8 cellular contexts compared by ENCODE assay signal in genomic region chr12:23204933-23205778, GRCh38.
DNase-seq lines count a peak whose midpoint lies in the region; ATAC-seq and TF ChIP-seq lines count a peak whose summit lies in the region.

No MANE protein-coding gene starts in this region.

- no peaks in the 10 kb centered on the region for H3K4me1 ChIP-seq in adipocyte (ENCODE audit: control insufficient read depth, insufficient read depth, low read length)
- H3K4me1 ChIP-seq in left ventricle myocardium inferior = no peaks in the 10 kb centered on the region
- H3K4me1 ChIP-seq in gastrocnemius medialis = no peaks in the 10 kb centered on the region

- ATAC-seq in GM18907 (IDR thresholded peaks at IDR 0.05; ENCODE audit: unreplicated experiment) (peak; percentile 96), HG03039 (IDR thresholded peaks at IDR 0.05; ENCODE audit: unreplicated experiment) (peak; percentile 97), gastrocnemius medialis (peak in 1 of 2 donors; percentile 49)

- no peaks in the 10 kb centered on the region for H3K36me3 ChIP-seq in adipocyte (ENCODE audit: control insufficient read depth, insufficient read depth, low read length, severe bottlenecking)
- no peaks in the 10 kb centered on the region for H3K36me3 ChIP-seq in left ventricle myocardium inferior
- no peaks in the 10 kb centered on the region for H3K36me3 ChIP-seq in gastrocnemius medialis

- no peak for TF ChIP-seq POLR2A in gastrocnemius medialis (IDR thresholded peaks at IDR 0.05)

- intact Hi-C loops in left ventricle myocardium inferior (cut with micrococcal nuclease) (no loop called here), gastrocnemius medialis (cut with DNase I; ENCODE audit: low total_unique reads) (no loop called here)

- no peak overlapping the region for H3K9ac ChIP-seq in adipocyte (ENCODE audit: low read length)

- peak; percentile 28 for DNase-seq in Caki2 (ENCODE audit: low read depth)
- DNase-seq in NCI-H2107 (lab: John Stamatoyannopoulos, UW) = peak; percentile 16
- peak; percentile 78 for DNase-seq in adipocyte (ENCODE audit: low read depth)
- no peak for DNase-seq in left ventricle myocardium inferior
- no peak for DNase-seq in gastrocnemius medialis
- no peak for DNase-seq in activated CD4-positive, alpha-beta T cell treated with anti-CD3 and anti-CD28 coated beads, Interleukin-2, amount 50 U/mL, for 48 hours

- no peak overlapping the region for H3K4me3 ChIP-seq in adipocyte (ENCODE audit: low read length)
- no peak overlapping the region for H3K4me3 ChIP-seq in left ventricle myocardium inferior
- no peak overlapping the region for H3K4me3 ChIP-seq in gastrocnemius medialis

- H3K27me3 ChIP-seq in adipocyte (replicated peaks; ENCODE audit: control insufficient read depth, insufficient read depth, low read length) = no peaks in the 10 kb centered on the region
- no peaks in the 10 kb centered on the region for H3K27me3 ChIP-seq in left ventricle myocardium inferior (ENCODE audit: low read depth)
- H3K27me3 ChIP-seq in gastrocnemius medialis = no peaks in the 10 kb centered on the region

- in situ Hi-C loops in Caki2 (cut with HindIII; ENCODE audit: low pct_unique_long_range_greater_than_20kb, low sequenced_read_pairs) (no loop called here), gastrocnemius medialis (cut with MboI; ENCODE audit: low sequenced_read_pairs in 4 of 4) (no loop called here)

- H3K9me3 ChIP-seq in adipocyte (ENCODE audit: control insufficient read depth, low read length) (no peaks in the 10 kb centered on the region), left ventricle myocardium inferior (replicated peaks) (no peaks in the 10 kb centered on the region), gastrocnemius medialis (no peaks in the 10 kb centered on the region)

- TF ChIP-seq CTCF in left ventricle myocardium inferior (IDR thresholded peaks at IDR 0.05; ENCODE audit: borderline replicate concordance) = peak; percentile 93
- peak; percentile 49 to 76 (median 63) for TF ChIP-seq CTCF in gastrocnemius medialis (IDR thresholded peaks at IDR 0.05 in 4 of 5, conservative IDR thresholded peaks at IDR 0.05 in 1 of 5)

- H3K27ac ChIP-seq in left ventricle myocardium inferior (replicated peaks) = no peak overlapping the region
- H3K27ac ChIP-seq in gastrocnemius medialis = no peak overlapping the region

Comparison
In these comparisons a context has a peak if more than half of its experiments do, and no peak if none do; other contexts are left out.
1. DNase-seq: peak in Caki2 (single experiment), NCI-H2107 (single experiment) and adipocyte (single experiment); none in left ventricle myocardium inferior (single experiment), gastrocnemius medialis (0 of 2) and activated CD4-positive, alpha-beta T cell treated with anti-CD3 and anti-CD28 coated beads, Interleukin-2, amount 50 U/mL, for 48 hours (0 of 2).